In genomic region chr21:43926196-43926595, GRCh38 we compare ENCODE assay signal across 20 cellular contexts.
A peak's percentile ranks its signal among the peaks of the same experiment; 100 is the strongest.
DNase-seq lines count a peak whose midpoint lies in the region; ATAC-seq, FAIRE-seq and TF ChIP-seq lines count a peak whose summit lies in the region.
"Had no signal": no experiment of that assay in that cellular context is flagged by ENCODE, and none has a peak within 500 bp of the region (broad histone marks: within the 10 kb centered on the region; RNA-seq: fewer than 3 reads in every experiment).

No MANE protein-coding gene starts in this region.

- no peak for FAIRE-seq in kidney (lab: Jason Lieb, UNC)
- FAIRE-seq: A204.1, H54 had no signal

- no peaks in the 10 kb centered on the region for H3K9me3 ChIP-seq in heart right ventricle
- H3K9me3 ChIP-seq in kidney (ENCODE audit: control insufficient read depth in 1 of 2, low read length in 2 of 2), result no peaks in the 10 kb centered on the region
- H3K9me3 ChIP-seq in gastrocnemius medialis, result no peaks in the 10 kb centered on the region
- H3K9me3 ChIP-seq: SJSA1 had no signal

- no peak overlapping the region for H3K4me3 ChIP-seq in heart right ventricle
- H3K4me3 ChIP-seq in kidney (ENCODE audit: low read length in 2 of 2), result peak overlapping the region; percentile 8 to 61
- H3K4me3 ChIP-seq in gastrocnemius medialis, result peak overlapping the region in 3 of 4 donors; percentile 2 to 34 (median 26)
- H3K4me3 ChIP-seq: SJSA1 had no signal

- 89 to 93% methylated on average over 20 of the region's 20 CpGs for WGBS in heart right ventricle, 2 donors

- peak overlapping the region in 6 of 10 donors; percentile 59 to 76 (median 68) for H3K27ac ChIP-seq in heart right ventricle
- H3K27ac ChIP-seq in RWPE1, result peak overlapping the region; percentile 73
- peak overlapping the region; percentile 14 to 83 for H3K27ac ChIP-seq in kidney (ENCODE audit: low read depth in 2 of 2, low read length in 2 of 2)
- peak overlapping the region; percentile 94 to 98 (median 96) for H3K27ac ChIP-seq in gastrocnemius medialis
- H3K27ac ChIP-seq: KMS-11, SJSA1 had no signal

- no peaks in the 10 kb centered on the region for H3K27me3 ChIP-seq in heart right ventricle
- H3K27me3 ChIP-seq in gastrocnemius medialis, result no peaks in the 10 kb centered on the region
- H3K27me3 ChIP-seq: SJSA1 had no signal

- intact Hi-C loops in heart right ventricle (cut with DNase I), result loop anchor here in 3 of 10 donors (2.0 to 10.0 kb wide), 3 partner anchors 19 to 59 kb away; partner anchors contain the start of gene AGPAT3 (in 1 of the 3)
- intact Hi-C loops in Right ventricle myocardium superior (cut with DNase I), result loop anchor here (10.0 kb wide), 1 partner anchor 61 kb away; the partner anchor contains the start of gene AGPAT3
- intact Hi-C loops in kidney (cut with DNase I), result no loop called here
- intact Hi-C loops in gastrocnemius medialis (cut with DNase I; ENCODE audit: low total_unique reads), result loop anchor here (5.0 kb wide), 1 partner anchor 99 kb away; no protein-coding TSS in a partner anchor

- in situ Hi-C loops in gastrocnemius medialis (cut with MboI; ENCODE audit: low sequenced_read_pairs in 4 of 4), result loop anchor here in 1 of 4 donors (25.0 kb wide), 1 partner anchor 89 kb away; no protein-coding TSS in a partner anchor

- H3K36me3 ChIP-seq in heart right ventricle (peaks cover 0 to 20% (median 0%) of the 10 kb centered on the region in 9 donors), kidney (ENCODE audit: control insufficient read depth in 1 of 2, insufficient read depth in 2 of 2, low read length in 2 of 2) (peaks cover 0 to 3% of the 10 kb centered on the region in 2 donors), gastrocnemius medialis (no peaks in the 10 kb centered on the region)

- H3K4me1 ChIP-seq in heart right ventricle (peaks cover 36 to 91% (median 70%) of the 10 kb centered on the region in 9 donors), kidney (ENCODE audit: control insufficient read depth in 1 of 2, insufficient read depth in 1 of 2, low read depth in 1 of 2, low read length in 2 of 2) (peaks cover 38 to 47% of the 10 kb centered on the region in 2 donors), gastrocnemius medialis (peaks cover 70 to 91% of the 10 kb centered on the region in 2 donors)

- TF ChIP-seq POLR2A in gastrocnemius medialis (IDR thresholded peaks at IDR 0.05), result peak in 1 of 2 donors; percentile 29

- ATAC-seq in heart right ventricle (no peak), Right ventricle myocardium superior (ENCODE audit: poor library complexity) (no peak), gastrocnemius medialis (no peak)
- ATAC-seq: PC-3 had no signal

- POLR2A ChIA-PET in RWPE1 (lab: Yijun Ruan, JAX; ENCODE audit: low non-redundant PET), result no interaction called here

- DNase-seq in heart right ventricle (no peak), Right ventricle myocardium superior (no peak), RWPE1 (ENCODE audit: low spot score) (no peak), kidney (peak; percentile 51), gastrocnemius medialis (no peak), KG1 (lab: John Stamatoyannopoulos, UW) (no peak), GM03348 (ENCODE audit: low spot score) (no peak), NCI-H2227 treated with DMSO at 0.1 percent for 48 hours (lab: John Stamatoyannopoulos, UW) (no peak)
- DNase-seq: CD4-positive, alpha-beta memory T cell; DMS53; HFFc6; NCI-H1417 treated with DMSO at 0.1 percent for 48 hours; NCI-H187 treated with DMSO at 0.1 percent for 48 hours; NCI-H526; PC-3; RPMI8226 had no signal

- TF ChIP-seq CTCF in heart right ventricle (IDR thresholded peaks at IDR 0.05) (no peak), RWPE1 (conservative IDR thresholded peaks at IDR 0.05; ENCODE audit: low read depth) (no peak), kidney (IDR thresholded peaks at IDR 0.05; ENCODE audit: borderline replicate concordance, extremely low read depth, insufficient read depth) (no peak), gastrocnemius medialis (IDR thresholded peaks at IDR 0.05 in 4 of 5, conservative IDR thresholded peaks at IDR 0.05 in 1 of 5) (no peak)

- CTCF ChIA-PET in RWPE1 (lab: Yijun Ruan, JAX), result interaction anchor here (0.6 to 1.2 kb wide), 3 partner anchors 46 to 115 kb away, joined by 3 to 4 read pairs (median 3); no protein-coding TSS in a partner anchor

- H3K9ac ChIP-seq in kidney (ENCODE audit: low read length in 2 of 2), result no peak overlapping the region
- H3K9ac ChIP-seq: KMS-11 had no signal

Comparison
In these comparisons a context has a peak if more than half of its experiments do, and no peak if none do; other contexts are left out.
1. H3K4me3 ChIP-seq: peak in kidney (2 of 2) and gastrocnemius medialis (3 of 4); none in heart right ventricle (0 of 10).
2. Peak in every context shown above with its lines, with median percentiles within 50 percentile points of each other: H3K27ac ChIP-seq.